In genomic region chr9:89548210-89548609, GRCh38 we compare ENCODE assay signal across 1 cellular context.
TF ChIP-seq lines count a peak whose summit lies in the region.

No MANE protein-coding gene starts in this region.

TF ChIP-seq in HepG2, 621 proteins besides CTCF, POLR2A, EP300 and RAD21:
- TF ChIP-seq GABPA (IDR thresholded peaks at IDR 0.05; ENCODE audit: low read depth, low read length) (no peak), GABPA (CRISPR knock-in tag; IDR thresholded peaks at IDR 0.05; ENCODE audit: low read depth) (no peak), SMAD1 (CRISPR knock-in tag; IDR thresholded peaks at IDR 0.05; ENCODE audit: borderline replicate concordance, low read depth) (no peak), GLI4 (CRISPR knock-in tag; IDR thresholded peaks at IDR 0.05; ENCODE audit: borderline replicate concordance) (no peak), ZNF318 (CRISPR knock-in tag; IDR thresholded peaks at IDR 0.05) (no peak), HNF1A (IDR thresholded peaks at IDR 0.05; ENCODE audit: low read depth) (no peak), HNF1A (CRISPR knock-in tag; IDR thresholded peaks at IDR 0.05; ENCODE audit: borderline replicate concordance) (no peak), SATB2 (CRISPR knock-in tag; IDR thresholded peaks at IDR 0.05) (no peak), ZNF549 (CRISPR knock-in tag; IDR thresholded peaks at IDR 0.05) (no peak), THYN1 (CRISPR knock-in tag; IDR thresholded peaks at IDR 0.05; ENCODE audit: borderline replicate concordance, low read depth) (no peak), IRF1 (CRISPR knock-in tag; IDR thresholded peaks at IDR 0.05; ENCODE audit: low read depth) (no peak), PREB (CRISPR knock-in tag; IDR thresholded peaks at IDR 0.05) (no peak), KLF15 (CRISPR knock-in tag; IDR thresholded peaks at IDR 0.05; ENCODE audit: borderline replicate concordance) (no peak), NR0B2 (CRISPR knock-in tag; IDR thresholded peaks at IDR 0.05) (no peak), ZNF431 (CRISPR knock-in tag; IDR thresholded peaks at IDR 0.05; ENCODE audit: borderline replicate concordance, low read depth) (no peak)
